In the genomic region with DNA sequence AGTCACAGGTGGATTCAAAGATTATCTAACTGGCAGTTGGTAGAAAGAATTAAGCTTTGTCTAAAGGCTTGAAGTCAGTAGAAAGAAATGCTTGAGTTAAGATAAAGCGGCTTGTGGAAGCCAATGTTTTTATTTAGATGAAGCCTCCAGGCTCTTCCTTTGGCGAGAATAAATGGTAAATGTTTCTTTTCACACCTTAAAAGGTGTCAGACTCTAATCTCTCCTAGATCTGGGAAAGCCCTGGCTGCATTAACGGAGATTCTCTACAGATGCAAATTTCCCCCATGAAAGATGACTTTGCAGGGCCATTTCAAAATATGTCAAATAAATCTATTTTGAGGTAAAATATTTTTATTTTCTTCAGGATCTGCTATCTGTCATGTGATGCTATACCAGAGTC, we compare ENCODE assay signal across 19 cellular contexts. TPM values are rescaled to one million over a fixed set of nuclear protein-coding genes. Genes with fewer than 3 reads are reported as not detected.
DNase-seq lines count a peak whose midpoint lies in the region; ATAC-seq and TF ChIP-seq lines count a peak whose summit lies in the region.
"Had no signal": no experiment of that assay in that cellular context is flagged by ENCODE, and none has a peak within 500 bp of the region (broad histone marks: within the 10 kb centered on the region; RNA-seq: fewer than 3 reads in every experiment).

No MANE protein-coding gene starts in this region.

- H3K4ac ChIP-seq in H9 (ENCODE audit: low read depth, low read length) (no peak overlapping the region), mesendoderm (ENCODE audit: low read depth, low read length) (peak overlapping the region; percentile 96)

- peaks cover 0 to 7% of the 10 kb centered on the region in 2 experiments; a peak in 2 of 5 replicates for H3K9me3 Mint-ChIP-seq in H9
- H3K9me3 Mint-ChIP-seq in Caco-2 (ENCODE audit: unreplicated experiment) = no peaks in the 10 kb centered on the region
- H3K9me3 Mint-ChIP-seq: CD4-positive, CD25-positive, alpha-beta regulatory T cell; CD8-positive, alpha-beta memory T cell had no signal

- intact Hi-C loops in Caco-2 (cut with micrococcal nuclease; ENCODE audit: unreplicated experiment) = no loop called here

- H3K36me3 ChIP-seq in WERI-Rb-1 (no peaks in the 10 kb centered on the region), mesendoderm (ENCODE audit: control insufficient read depth, insufficient read depth, low read length) (no peaks in the 10 kb centered on the region), Caco-2 (ENCODE audit: control insufficient read depth, insufficient read depth, low read length) (no peaks in the 10 kb centered on the region), upper lobe of left lung (no peaks in the 10 kb centered on the region)
- H3K36me3 ChIP-seq: BE2C, HAP-1 had no signal

- H2BK12ac ChIP-seq in H9 (ENCODE audit: insufficient read length, low read depth, low read length) = no peak overlapping the region

- no peak overlapping the region for H3K56ac ChIP-seq in H9 (ENCODE audit: insufficient read length, low read depth, low read length)
- H3K56ac ChIP-seq in mesendoderm (ENCODE audit: low read length) = peak overlapping the region; percentile 78

- H4K8ac ChIP-seq in H9 (replicated peaks; ENCODE audit: insufficient read length, low read depth, low read length) = no peak overlapping the region
- H4K8ac ChIP-seq in mesendoderm (ENCODE audit: low read depth, low read length) = peak overlapping the region; percentile 95

- H2AFZ ChIP-seq in H9 (ENCODE audit: low read length) = no peak overlapping the region

- H4K5ac ChIP-seq in H9 (ENCODE audit: insufficient read length, low read depth, low read length) (no peak overlapping the region), mesendoderm (ENCODE audit: low read length) (no peak overlapping the region)

- no peak for ATAC-seq in upper lobe of left lung (ENCODE audit: low FRiP score in 2 of 2)
- ATAC-seq: K562 had no signal

- WGBS in H9 (ENCODE audit: extremely low coverage, insufficient read length, low lambda C conversion rate) = no CpG with 5 or more reads among the region's 3 CpGs
- no CpG with 5 or more reads among the region's 3 CpGs for WGBS in mesendoderm (ENCODE audit: extremely low coverage, insufficient coverage, low lambda C conversion rate)
- 83 to 88% methylated on average over 3 of the region's 3 CpGs for WGBS in upper lobe of left lung, 2 donors

- H3K4me2 ChIP-seq in H9 (ENCODE audit: insufficient read depth, insufficient read length, low read length) = no peak overlapping the region
- no peak overlapping the region for H3K4me2 ChIP-seq in mesendoderm (ENCODE audit: low read length)

- H4K91ac ChIP-seq in H9 (ENCODE audit: insufficient read length, low read depth, low read length) = no peak overlapping the region

- H3K18ac ChIP-seq in H9 (ENCODE audit: insufficient read length, low read depth, low read length) (no peak overlapping the region), mesendoderm (ENCODE audit: low read length) (peak overlapping the region; percentile 97)

- no peak overlapping the region for H3K14ac ChIP-seq in H9 (ENCODE audit: insufficient read depth, low read length)

- BruUV-seq in Caco-2 (replicated peaks; lab: Mats Ljungman, UMichigan) = no TSS peak

- no peaks in the 10 kb centered on the region for H3K23me2 ChIP-seq in H9 (ENCODE audit: insufficient read length, low read depth, low read length, poor library complexity, severe bottlenecking)

- H2BK120ac ChIP-seq in H9 (ENCODE audit: low read depth, low read length, poor library complexity, severe bottlenecking) (no peak overlapping the region), mesendoderm (ENCODE audit: low read depth, low read length) (peak overlapping the region; percentile 100)

- H3K27ac ChIP-seq in H9 (ENCODE audit: insufficient read length, low read depth, low read length) (no peak overlapping the region), WERI-Rb-1 (peak overlapping the region; percentile 85), mesendoderm (ENCODE audit: low read depth, low read length) (peak overlapping the region; percentile 100), upper lobe of left lung (no peak overlapping the region)

- H3K27me3 ChIP-seq in H9 (ENCODE audit: insufficient read depth, low read length) = no peaks in the 10 kb centered on the region
- no peaks in the 10 kb centered on the region for H3K27me3 ChIP-seq in WERI-Rb-1 (ENCODE audit: insufficient read depth, low read depth, severe bottlenecking)
- H3K27me3 ChIP-seq in mesendoderm (ENCODE audit: insufficient read depth, low read length, poor library complexity) = no peaks in the 10 kb centered on the region
- H3K27me3 ChIP-seq in Caco-2 (replicated peaks; ENCODE audit: control insufficient read depth, insufficient read depth, low read length) = no peaks in the 10 kb centered on the region
- H3K27me3 ChIP-seq in upper lobe of left lung = no peaks in the 10 kb centered on the region
- H3K27me3 ChIP-seq: BE2C had no signal

- H3K4me3 ChIP-seq in WERI-Rb-1 (ENCODE audit: low read depth, low read length) (peak overlapping the region; percentile 5), mesendoderm (ENCODE audit: low read length) (no peak overlapping the region), Caco-2 (ENCODE audit: low read depth, low read length) (no peak overlapping the region), upper lobe of left lung (no peak overlapping the region)
- H3K4me3 ChIP-seq: HAP-1, K562 had no signal

- H3K23ac ChIP-seq in H9 (ENCODE audit: insufficient read length, low read depth, low read length) = no peak overlapping the region
- H3K23ac ChIP-seq in mesendoderm (ENCODE audit: low read length) = no peak overlapping the region

- H3K79me1 ChIP-seq in H9 (ENCODE audit: insufficient read depth, low read depth, low read length, poor library complexity, severe bottlenecking) = no peaks in the 10 kb centered on the region
- no peaks in the 10 kb centered on the region for H3K79me1 ChIP-seq in mesendoderm (ENCODE audit: low read length)

- no peak overlapping the region for H3K9ac ChIP-seq in H9 (ENCODE audit: extremely low read depth, insufficient read length, low read length)
- H3K9ac ChIP-seq in mesendoderm (ENCODE audit: low read length) = no peak overlapping the region

- no peaks in the 10 kb centered on the region for H3K9me3 ChIP-seq in H9 (ENCODE audit: control insufficient read depth, low read depth, low read length)
- H3K9me3 ChIP-seq in WERI-Rb-1 (ENCODE audit: severe bottlenecking) = no peaks in the 10 kb centered on the region
- H3K9me3 ChIP-seq in Caco-2 = no peaks in the 10 kb centered on the region
- H3K9me3 ChIP-seq in upper lobe of left lung = no peaks in the 10 kb centered on the region
- H3K9me3 ChIP-seq: BE2C, HAP-1 had no signal

- TF ChIP-seq CTCF in H9 (conservative IDR thresholded peaks at IDR 0.05) (no peak), WERI-Rb-1 (IDR thresholded peaks at IDR 0.05; ENCODE audit: low read depth, low read length) (no peak), Caco-2 (IDR thresholded peaks at IDR 0.05; ENCODE audit: insufficient read depth in 1 of 2, low read depth in 1 of 2, low read length in 1 of 2, severe bottlenecking in 1 of 2, unreplicated experiment in 1 of 2) (no peak), upper lobe of left lung (IDR thresholded peaks at IDR 0.05) (no peak)

- CTCF ChIA-PET in Caco-2 (lab: Charles Lee) = interaction anchor here (0.6 kb wide), 1 partner anchor 27 kb away, joined by 5 read pairs; no protein-coding TSS in a partner anchor

- H2BK5ac ChIP-seq in H9 (ENCODE audit: insufficient read length, low read length) (no peak overlapping the region), mesendoderm (ENCODE audit: low read length) (peak overlapping the region; percentile 94)

- no peak overlapping the region for H3T11ph ChIP-seq in H9 (ENCODE audit: low read length)

- POLR2A ChIA-PET in Caco-2 (lab: Charles Lee) = no interaction called here

- H2BK15ac ChIP-seq in H9 (ENCODE audit: low read depth, low read length) (no peak overlapping the region), mesendoderm (replicated peaks; ENCODE audit: low read depth) (peak overlapping the region; percentile 100)

- peak overlapping the region in 2 of 3 experiments; percentile 66 to 91; a peak in 4 of 7 replicates for H3K27ac Mint-ChIP-seq in H9
- no peak overlapping the region for H3K27ac Mint-ChIP-seq in Caco-2 (ENCODE audit: unreplicated experiment)
- H3K27ac Mint-ChIP-seq: CD4-positive, CD25-positive, alpha-beta regulatory T cell had no signal

- H4K20me1 ChIP-seq in H9 (ENCODE audit: control insufficient read depth, insufficient read depth, insufficient read length) = no peaks in the 10 kb centered on the region

- DNase-seq in H9 (no peak), WERI-Rb-1 (no peak), mesendoderm (peak; percentile 95), NK-92 (lab: John Stamatoyannopoulos, UW; ENCODE audit: unreplicated experiment) (no peak), Caco-2 (no peak), upper lobe of left lung (no peak)
- DNase-seq: ACHN; BE2C; C1 segment of cervical spinal cord; CD4-positive, CD25-positive, alpha-beta regulatory T cell; CD8-positive, alpha-beta memory T cell; COR-L47; DMS153; DMS79; GF-D8; GOT3; IMR-90 had no signal

- H2AK5ac ChIP-seq in H9 (ENCODE audit: insufficient read length, low read length) = no peak overlapping the region
- H2AK5ac ChIP-seq in mesendoderm (ENCODE audit: low read length) = no peak overlapping the region

- H3K4me1 Mint-ChIP-seq in H9 = peaks cover 17 to 24% of the 10 kb centered on the region in 2 experiments
- no peaks in the 10 kb centered on the region for H3K4me1 Mint-ChIP-seq in Caco-2 (ENCODE audit: low read depth, unreplicated experiment)
- H3K4me1 Mint-ChIP-seq: CD4-positive, CD25-positive, alpha-beta regulatory T cell; CD8-positive, alpha-beta memory T cell had no signal

- H2BK20ac ChIP-seq in H9 (ENCODE audit: low read depth, low read length, poor library complexity, severe bottlenecking) = no peak overlapping the region

- no peak for TF ChIP-seq EP300 in upper lobe of left lung (IDR thresholded peaks at IDR 0.05)

- H3K36me3 Mint-ChIP-seq in H9 (ENCODE audit: insufficient read depth in 1 of 3, low read depth in 3 of 3) (peaks cover 0 to 4% (median 0%) of the 10 kb centered on the region in 3 experiments; a peak in 2 of 7 replicates), Caco-2 (ENCODE audit: insufficient read depth, unreplicated experiment) (no peaks in the 10 kb centered on the region)
- H3K36me3 Mint-ChIP-seq: CD4-positive, CD25-positive, alpha-beta regulatory T cell; CD8-positive, alpha-beta memory T cell had no signal

- H3K4me1 ChIP-seq in H9 (ENCODE audit: insufficient read depth, low read length) (no peaks in the 10 kb centered on the region; the same call in 1 of the 2 replicates), mesendoderm (ENCODE audit: control insufficient read depth, low read depth, low read length) (peaks cover 6% of the 10 kb centered on the region), Caco-2 (no peaks in the 10 kb centered on the region), upper lobe of left lung (no peaks in the 10 kb centered on the region)
- H3K4me1 ChIP-seq: BE2C, HAP-1 had no signal

- no peak overlapping the region for H3K4me3 Mint-ChIP-seq in H9
- no peak overlapping the region for H3K4me3 Mint-ChIP-seq in Caco-2 (ENCODE audit: unreplicated experiment)
- H3K4me3 Mint-ChIP-seq: CD8-positive, alpha-beta memory T cell had no signal

- H3K79me2 ChIP-seq in H9 (ENCODE audit: insufficient read depth, low read length) = no peaks in the 10 kb centered on the region
- H3K79me2 ChIP-seq in mesendoderm (ENCODE audit: control insufficient read depth, insufficient read depth, low read length) = no peaks in the 10 kb centered on the region

- H3K27me3 Mint-ChIP-seq in H9 (ENCODE audit: low read depth) (no peaks in the 10 kb centered on the region; the same call in 1 of the 2 replicates), Caco-2 (ENCODE audit: insufficient read depth, unreplicated experiment) (no peaks in the 10 kb centered on the region)

- no peak for TF ChIP-seq POLR2A in upper lobe of left lung (IDR thresholded peaks at IDR 0.05)

RNA-seq across cellular contexts. Expression of gene PCCA, which starts 37.8 kb away (rescaled TPM):
- total RNA-seq in H9 (2021) (54.2 and 56.5 TPM in 2 replicates), Caco-2 (2022) (38.5 and 39.9 TPM in 2 replicates), upper lobe of left lung (10 to 100 TPM; 23.1 to 43.4 (median 30.0) TPM)
- polyA plus RNA-seq in mesendoderm (2013, experiment 1 of 2) = 22.9 TPM
- polyA plus RNA-seq in mesendoderm (2013, experiment 2 of 2) = 22.0 TPM

Comparison
In these comparisons a context has a peak if more than half of its experiments do, and no peak if none do; other contexts are left out.
1. H3K27ac ChIP-seq: peak in WERI-Rb-1 (single experiment) and mesendoderm (single experiment); none in H9 (single experiment) and upper lobe of left lung (0 of 4).